8 cellular contexts compared by ENCODE assay signal in genomic region chr11:126354631-126355323, GRCh38. TPM values are rescaled to one million over a fixed set of nuclear protein-coding genes. Genes with fewer than 3 reads are reported as not detected.
A peak's percentile ranks its signal among the peaks of the same experiment; 100 is the strongest.
DNase-seq lines count a peak whose midpoint lies in the region; ATAC-seq, FAIRE-seq and TF ChIP-seq lines count a peak whose summit lies in the region.

No MANE protein-coding gene starts in this region.

- peak overlapping the region; percentile 95 for H3K4me3 Mint-ChIP-seq in activated T-helper 1 cell treated with anti-CD3 and anti-CD28 coated beads, Interleukin-12 subunit alpha, Interleukin-12 subunit beta, Interleukin-2, Interleukin-4 antibody, amounts not matched to agents 30 ng/mL and 10 ng/mL and 1 ng/mL, durations not matched to agents 14 hours and 24 hours and 36 hours

- peak overlapping the region; percentile 98 for H3K27ac ChIP-seq in A549
- H3K27ac ChIP-seq in stomach, result peak overlapping the region; percentile 76 to 87 (median 82)

- no peaks in the 10 kb centered on the region for H3K9me3 ChIP-seq in A549
- no peaks in the 10 kb centered on the region for H3K9me3 ChIP-seq in iPS-15b (ENCODE audit: control insufficient read depth, insufficient read depth, low read length)
- no peaks in the 10 kb centered on the region for H3K9me3 ChIP-seq in stomach

- peak overlapping the region; percentile 92 for H3K27ac Mint-ChIP-seq in activated T-helper 1 cell treated with anti-CD3 and anti-CD28 coated beads, Interleukin-12 subunit alpha, Interleukin-12 subunit beta, Interleukin-2, Interleukin-4 antibody, amounts not matched to agents 30 ng/mL and 10 ng/mL and 1 ng/mL, durations not matched to agents 14 hours and 24 hours and 36 hours

- FAIRE-seq in A549 (lab: Jason Lieb, UNC), result no peak
- no peak for FAIRE-seq in H54 (lab: Jason Lieb, UNC)

- H3K4me1 Mint-ChIP-seq in activated T-helper 1 cell treated with anti-CD3 and anti-CD28 coated beads, Interleukin-12 subunit alpha, Interleukin-12 subunit beta, Interleukin-2, Interleukin-4 antibody, amounts not matched to agents 30 ng/mL and 10 ng/mL and 1 ng/mL, durations not matched to agents 14 hours and 24 hours and 36 hours (ENCODE audit: low read depth), result peaks cover 37% of the 10 kb centered on the region

- CTCF ChIA-PET in A549 (lab: Yijun Ruan, JAX), result interaction anchor here (0.6 to 1.3 kb wide), 3 partner anchors 44 to 126 kb away, joined by 3 to 5 read pairs (median 3); no protein-coding TSS in a partner anchor

- peak overlapping the region; percentile 92 for H3K9ac ChIP-seq in iPS-15b (ENCODE audit: low read depth, low read length)

- H3K4me2 ChIP-seq in A549, result peak overlapping the region; percentile 94

- POLR2A ChIA-PET in A549 (lab: Yijun Ruan, JAX), result interaction anchor here (0.6 to 1.0 kb wide), 2 partner anchors 15 to 231 kb away, joined by 3 to 5 read pairs; no protein-coding TSS in a partner anchor

- no peak for TF ChIP-seq EP300 in A549 (IDR thresholded peaks at IDR 0.05)
- TF ChIP-seq EP300 in stomach (IDR thresholded peaks at IDR 0.05), result no peak

- H3K36me3 Mint-ChIP-seq in activated T-helper 1 cell treated with anti-CD3 and anti-CD28 coated beads, Interleukin-12 subunit alpha, Interleukin-12 subunit beta, Interleukin-2, Interleukin-4 antibody, amounts not matched to agents 30 ng/mL and 10 ng/mL and 1 ng/mL, durations not matched to agents 14 hours and 24 hours and 36 hours (ENCODE audit: low read depth), result peaks cover 17% of the 10 kb centered on the region

- DNase-seq in A549 (ENCODE audit: low read depth in 1 of 2, low spot score in 1 of 2) (no peak), stomach (no peak), NCI-H187 (lab: John Stamatoyannopoulos, UW) (no peak), H54 (ENCODE audit: insufficient read length, low spot score) (no peak)
- DNase-seq in activated T-helper 1 cell treated with anti-CD3 and anti-CD28 coated beads, Interleukin-12 subunit alpha, Interleukin-12 subunit beta, Interleukin-2, Interleukin-4 antibody, amounts not matched to agents 30 ng/mL and 10 ng/mL and 1 ng/mL, durations not matched to agents 14 hours and 24 hours and 36 hours (ENCODE audit: low spot score), result no peak

- 8% methylated on average over 14 of the region's 15 CpGs for WGBS in A549 (ENCODE audit: missing lambda C conversion rate)
- 18 to 60% (median 41%) methylated on average over 11 to 15 of the region's 15 CpGs for WGBS in stomach, 5 donors

- H3K27me3 ChIP-seq in iPS-15b (ENCODE audit: control insufficient read depth, insufficient read depth, low read length) (peaks cover 2% of the 10 kb centered on the region), stomach (no peaks in the 10 kb centered on the region)

- peaks cover 54% of the 10 kb centered on the region for H3K4me1 ChIP-seq in A549
- H3K4me1 ChIP-seq in iPS-15b (ENCODE audit: control insufficient read depth, insufficient read depth, low read length), result peaks cover 10% of the 10 kb centered on the region
- H3K4me1 ChIP-seq in stomach, result peaks cover 28 to 96% (median 61%) of the 10 kb centered on the region in 4 donors

- intact Hi-C loops in activated T-helper 1 cell treated with anti-CD3 and anti-CD28 coated beads, Interleukin-12 subunit alpha, Interleukin-12 subunit beta, Interleukin-2, Interleukin-4 antibody, amounts not matched to agents 30 ng/mL and 10 ng/mL and 1 ng/mL, durations not matched to agents 14 hours and 24 hours and 36 hours (cut with micrococcal nuclease), result loop anchor here (1.0 to 5.0 kb wide), 6 partner anchors 37 to 467 kb away; partner anchors contain the start of genes CDON, DCPS, DDX25 and FAM118B
- intact Hi-C loops in stomach (cut with DNase I; ENCODE audit: low total_unique reads), result no loop called here

- H3K36me3 ChIP-seq in iPS-15b (ENCODE audit: control insufficient read depth, insufficient read depth, low read length), result peaks cover 5% of the 10 kb centered on the region
- no peaks in the 10 kb centered on the region for H3K36me3 ChIP-seq in stomach

- no peaks in the 10 kb centered on the region for H3K9me3 Mint-ChIP-seq in activated T-helper 1 cell treated with anti-CD3 and anti-CD28 coated beads, Interleukin-12 subunit alpha, Interleukin-12 subunit beta, Interleukin-2, Interleukin-4 antibody, amounts not matched to agents 30 ng/mL and 10 ng/mL and 1 ng/mL, durations not matched to agents 14 hours and 24 hours and 36 hours

- H3K4me3 ChIP-seq in A549 (peak overlapping the region; percentile 92), iPS-15b (ENCODE audit: low read depth, low read length) (peak overlapping the region; percentile 93), stomach (peak overlapping the region; percentile 67 to 75 (median 72))

- TF ChIP-seq POLR2A in A549 (IDR thresholded peaks at IDR 0.05; ENCODE audit: low read length) (no peak), stomach (IDR thresholded peaks at IDR 0.05) (no peak), H54 (IDR thresholded peaks at IDR 0.05; ENCODE audit: low read depth, low read length) (no peak)

- no peaks in the 10 kb centered on the region for H3K27me3 Mint-ChIP-seq in activated T-helper 1 cell treated with anti-CD3 and anti-CD28 coated beads, Interleukin-12 subunit alpha, Interleukin-12 subunit beta, Interleukin-2, Interleukin-4 antibody, amounts not matched to agents 30 ng/mL and 10 ng/mL and 1 ng/mL, durations not matched to agents 14 hours and 24 hours and 36 hours (ENCODE audit: insufficient read depth)

- TF ChIP-seq CTCF in A549 (IDR thresholded peaks at IDR 0.05) (no peak), stomach (IDR thresholded peaks at IDR 0.05) (no peak)

- ATAC-seq in A549 (peak; percentile 43 to 52), GM19035 (IDR thresholded peaks at IDR 0.05; ENCODE audit: unreplicated experiment) (peak; percentile 39), HG03280 (IDR thresholded peaks at IDR 0.05; ENCODE audit: unreplicated experiment) (peak; percentile 33)

- TF ChIP-seq RAD21 in A549 (conservative IDR thresholded peaks at IDR 0.05 in 1 of 2, IDR thresholded peaks at IDR 0.05 in 1 of 2), result no peak

TF ChIP-seq in A549, 52 proteins besides CTCF, POLR2A, EP300 and RAD21:
- TF ChIP-seq CHD2 (IDR thresholded peaks at IDR 0.05; ENCODE audit: low read length, partially characterized antibody), result no peak
- no peak for TF ChIP-seq HES2 (IDR thresholded peaks at IDR 0.05)

RNA-seq across cellular contexts. Expression of gene ST3GAL4, which starts 0.7 kb away (rescaled TPM):
- polyA plus RNA-seq in A549 (2011; rRNA removed) (11.9 and 17.3 TPM in 2 replicates), A549 (2017; fragmentation: RNase III; extraction: RNeasy Plus Mini Kit Qiagen cat#74134 plus additional on column Dnase treatment) (16.5 to 19.7 TPM (median 17.5 TPM) in 3 replicates), stomach (10 to 100 TPM; 12.5 to 26.0 (median 15.7) TPM)
- polyA plus RNA-seq in A549 (2012; cell fraction: cytosol; rRNA removed), result 25.4 and 31.5 TPM in 2 replicates
- 28.4 and 28.9 TPM in 2 replicates for polyA plus RNA-seq in A549 (2012; cell fraction: nucleus; rRNA removed)
- polyA minus RNA-seq in A549 (2011; rRNA and poly(A)+ RNA removed), result 17.9 and 19.2 TPM in 2 replicates
- total RNA-seq in activated T-helper 1 cell treated with anti-CD3 and anti-CD28 coated beads, Interleukin-12 subunit alpha, Interleukin-12 subunit beta, Interleukin-2, Interleukin-4 antibody, amounts not matched to agents 30 ng/mL and 10 ng/mL and 1 ng/mL, durations not matched to agents 14 hours and 24 hours and 36 hours, result 13.2 and 14.1 TPM in 2 replicates
- 10 to 100 TPM in 3 of 5 donors, 1 to 10 TPM in 1, not detected in 1; 9.9 to 31.0 (median 18.4) TPM for total RNA-seq in stomach

RNA-seq across cellular contexts. Expression of gene DCPS, which starts 50.9 kb away (rescaled TPM):
- 21.3 and 23.0 TPM in 2 replicates for polyA plus RNA-seq in A549 (2011; rRNA removed)
- 40.2 and 41.6 TPM in 2 replicates for polyA plus RNA-seq in A549 (2012; cell fraction: cytosol; rRNA removed)
- 33.1 and 39.1 TPM in 2 replicates for polyA plus RNA-seq in A549 (2012; cell fraction: nucleus; rRNA removed)
- polyA plus RNA-seq in A549 (2017; fragmentation: RNase III; extraction: RNeasy Plus Mini Kit Qiagen cat#74134 plus additional on column Dnase treatment), result 17.0 to 17.9 TPM (median 17.8 TPM) in 3 replicates
- polyA minus RNA-seq in A549 (2011; rRNA and poly(A)+ RNA removed), result 15.8 and 17.7 TPM in 2 replicates
- 40.4 and 40.5 TPM in 2 replicates for total RNA-seq in activated T-helper 1 cell treated with anti-CD3 and anti-CD28 coated beads, Interleukin-12 subunit alpha, Interleukin-12 subunit beta, Interleukin-2, Interleukin-4 antibody, amounts not matched to agents 30 ng/mL and 10 ng/mL and 1 ng/mL, durations not matched to agents 14 hours and 24 hours and 36 hours
- total RNA-seq in stomach, result 10 to 100 TPM in 2 of 5 donors, 1 to 10 TPM in 3; 1.8 to 60.3 (median 5.9) TPM
- polyA plus RNA-seq in stomach, result 10 to 100 TPM; 10.5 to 21.2 (median 14.7) TPM
